Comparison of ENCODE assay signal across 16 cellular contexts in the genomic region with DNA sequence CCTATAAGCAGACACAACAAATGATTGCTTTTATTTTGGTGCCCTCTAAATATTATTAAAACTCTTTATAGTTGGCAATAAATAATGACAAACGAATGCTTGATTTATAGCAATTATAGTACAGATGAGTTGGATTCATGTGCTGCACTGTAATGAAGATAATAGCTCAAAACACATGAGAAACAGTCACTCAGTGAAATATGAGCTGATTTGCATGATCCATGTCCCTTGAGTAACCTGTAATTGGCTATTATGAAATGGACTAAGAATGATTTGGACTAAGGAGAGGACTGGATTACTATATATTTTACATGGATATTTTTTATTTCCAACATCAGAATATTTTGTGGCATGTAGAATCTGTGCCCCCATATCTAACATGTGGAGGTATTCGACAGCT.
DNase-seq lines count a peak whose midpoint lies in the region; ATAC-seq and TF ChIP-seq lines count a peak whose summit lies in the region.
"Had no signal": no experiment of that assay in that cellular context is flagged by ENCODE, and none has a peak within 500 bp of the region (broad histone marks: within the 10 kb centered on the region; RNA-seq: fewer than 3 reads in every experiment).

No MANE protein-coding gene starts in this region.

- H3K36me3 ChIP-seq in mucosa of descending colon (ENCODE audit: low read depth), result no peaks in the 10 kb centered on the region
- H3K36me3 ChIP-seq: BLaER1 had no signal

- no peak for TF ChIP-seq CTCF in fibroblast of mammary gland (conservative IDR thresholded peaks at IDR 0.05; ENCODE audit: control insufficient read depth, insufficient read depth, low read depth, low read length)
- no peak for TF ChIP-seq CTCF in mucosa of descending colon (IDR thresholded peaks at IDR 0.05)

- no peaks in the 10 kb centered on the region for H3K4me1 ChIP-seq in mucosa of descending colon (ENCODE audit: low read depth)
- H3K4me1 ChIP-seq: A549 had no signal

- H3K4me3 ChIP-seq in fibroblast of mammary gland (ENCODE audit: control insufficient read depth, low read depth, low read length), result no peak overlapping the region
- H3K4me3 ChIP-seq in mucosa of descending colon, result no peak overlapping the region
- H3K4me3 ChIP-seq: A549, BLaER1, GM23338 had no signal

- intact Hi-C loops in mucosa of descending colon (cut with DNase I, micrococcal nuclease), result no loop called here

- no peak for ATAC-seq in mucosa of descending colon
- ATAC-seq: A549, GM23338 had no signal

- H3K9me3 ChIP-seq in mucosa of descending colon, result no peaks in the 10 kb centered on the region
- H3K9me3 ChIP-seq: A549, BLaER1 had no signal

- peak; percentile 13 for DNase-seq in NCI-H1105 treated with DMSO at 0.1 percent for 48 hours (lab: John Stamatoyannopoulos, UW)
- DNase-seq in NCI-H1105 (lab: John Stamatoyannopoulos, UW), result no peak
- peak; percentile 26 for DNase-seq in NCI-H1436 (lab: John Stamatoyannopoulos, UW)
- peak; percentile 73 for DNase-seq in NCI-H69 (lab: John Stamatoyannopoulos, UW)
- peak; percentile 42 for DNase-seq in fibroblast of mammary gland (ENCODE audit: low read depth)
- no peak for DNase-seq in stimulated activated CD4-positive, alpha-beta T cell treated with anti-CD3 and anti-CD28 coated beads, Interleukin-4, amount 100 ng/mL, for 24 hours
- DNase-seq in mucosa of descending colon, result no peak
- no peak for DNase-seq in DMS79 treated with DMSO at 0.1 percent for 48 hours (lab: John Stamatoyannopoulos, UW)
- DNase-seq: CD4-positive, alpha-beta memory T cell; DMS153; DMS79; GF-D8; HCEC 1CT had no signal

Comparison
In these comparisons a context has a peak if more than half of its experiments do, and no peak if none do; other contexts are left out.
1. DNase-seq: peak in NCI-H1105 treated with DMSO at 0.1 percent for 48 hours (single experiment), NCI-H1436 (single experiment), NCI-H69 (single experiment) and fibroblast of mammary gland (single experiment); none in NCI-H1105 (single experiment), stimulated activated CD4-positive, alpha-beta T cell treated with anti-CD3 and anti-CD28 coated beads, Interleukin-4, amount 100 ng/mL, for 24 hours (single experiment), mucosa of descending colon (0 of 3) and DMS79 treated with DMSO at 0.1 percent for 48 hours (single experiment).